In genomic region chr1:67646145-67647035, GRCh38 we compare ENCODE assay signal across 1 cellular context.
TF ChIP-seq lines count a peak whose summit lies in the region.

No MANE protein-coding gene starts in this region.

TF ChIP-seq in H1, 55 proteins besides CTCF, POLR2A, EP300 and RAD21 (continued from another document):
- TF ChIP-seq USF2 (IDR thresholded peaks at IDR 0.05; ENCODE audit: low read length) (no peak), ASH2L (IDR thresholded peaks at IDR 0.05; ENCODE audit: low read length) (no peak), CTBP2 (IDR thresholded peaks at IDR 0.05; ENCODE audit: borderline replicate concordance, insufficient read depth, insufficient read length, low read length) (no peak), HDAC2 (IDR thresholded peaks at IDR 0.05; ENCODE audit: borderline replicate concordance in 1 of 2, low read depth in 2 of 2, low read length in 2 of 2) (no peak), TCF12 (IDR thresholded peaks at IDR 0.05; ENCODE audit: low read depth, low read length) (no peak), CHD2 (IDR thresholded peaks at IDR 0.05; ENCODE audit: low read length) (no peak)
